In genomic region chr10:68406111-68406814, GRCh38 we compare ENCODE assay signal across 8 cellular contexts. TPM values are rescaled to one million over a fixed set of nuclear protein-coding genes. Genes with fewer than 3 reads are reported as not detected.
A peak's percentile ranks its signal among the peaks of the same experiment; 100 is the strongest.
DNase-seq lines count a peak whose midpoint lies in the region; ATAC-seq, FAIRE-seq and TF ChIP-seq lines count a peak whose summit lies in the region.

No MANE protein-coding gene starts in this region.

- no peak for TF ChIP-seq POLR2A in GM12878 (IDR thresholded peaks at IDR 0.05; ENCODE audit: low read depth, low read length)

- no peaks in the 10 kb centered on the region for H3K9me3 ChIP-seq in HUES6 (ENCODE audit: control insufficient read depth, insufficient read depth, low read depth, low read length)
- no peaks in the 10 kb centered on the region for H3K9me3 ChIP-seq in SJCRH30 (replicated peaks)
- no peaks in the 10 kb centered on the region for H3K9me3 ChIP-seq in GM12878 (replicated peaks; ENCODE audit: control insufficient read depth, insufficient read depth, low read length)

- under 1% methylated on average over 32 of the region's 38 CpGs for WGBS in GM12878 (ENCODE audit: insufficient coverage, insufficient replicate concordance, low lambda C conversion rate, missing lambda C conversion rate)

- H3K79me2 ChIP-seq in GM12878 (ENCODE audit: control insufficient read depth, insufficient read depth, low read length): peaks cover 29% of the 10 kb centered on the region

- TF ChIP-seq CTCF in GM12878 (IDR thresholded peaks at IDR 0.05 in 2 of 3, conservative IDR thresholded peaks at IDR 0.05 in 1 of 3; ENCODE audit: control insufficient read depth in 2 of 3, extremely low read depth in 1 of 3, insufficient read depth in 1 of 3, low read depth in 3 of 3, low read length in 3 of 3): no peak

- POLR2A ChIA-PET in GM12878 (lab: Charles Lee): interaction anchor here (0.6 kb wide), 1 partner anchor 315 kb away, joined by 3 read pairs; the partner anchor contains the start of gene CCAR1

- SMC1A ChIA-PET in GM12878 (lab: Charles Lee; ENCODE audit: uncharacterized antibody, unreplicated experiment): interaction anchor here (0.6 kb wide), 1 partner anchor 8 kb away, joined by 3 read pairs; no protein-coding TSS in a partner anchor

- H3K36me3 ChIP-seq in HUES6 (ENCODE audit: control insufficient read depth, insufficient read depth, low read length): peaks cover 6% of the 10 kb centered on the region
- H3K36me3 ChIP-seq in SJCRH30: peaks cover 6% of the 10 kb centered on the region; the same call in 1 of the 2 replicates
- no peaks in the 10 kb centered on the region for H3K36me3 ChIP-seq in GM12878 (ENCODE audit: control insufficient read depth in 2 of 2, insufficient read depth in 2 of 2, low read length in 1 of 2)
- no peaks in the 10 kb centered on the region for H3K36me3 ChIP-seq in rectal smooth muscle tissue (ENCODE audit: control insufficient read depth, insufficient read depth, low read length)

- no peak for FAIRE-seq in GM12878 (lab: Jason Lieb, UNC)

- CTCF ChIA-PET in GM12878 (lab: Yijun Ruan, JAX): interaction anchor here (0.6 to 1.5 kb wide), 10 partner anchors 8 to 491 kb away, joined by 3 to 7 read pairs (median 4); no protein-coding TSS in a partner anchor

- H3K4me2 ChIP-seq in GM12878 (ENCODE audit: control insufficient read depth, insufficient read depth): peak overlapping the region; percentile 66

- in situ Hi-C loops in GM12878 (cut with MboI): no loop called here

- H3K4me1 ChIP-seq in HUES6 (ENCODE audit: control insufficient read depth, insufficient read depth, low read length) (no peaks in the 10 kb centered on the region), SJCRH30 (peaks cover 11% of the 10 kb centered on the region), GM12878 (ENCODE audit: control insufficient read depth, insufficient read depth, low read length) (no peaks in the 10 kb centered on the region), rectal smooth muscle tissue (ENCODE audit: control insufficient read depth, insufficient read depth, low read length) (peaks cover 3% of the 10 kb centered on the region)

- no peaks in the 10 kb centered on the region for H3K27me3 ChIP-seq in HUES6 (ENCODE audit: control insufficient read depth, insufficient read depth, low read length)
- no peaks in the 10 kb centered on the region for H3K27me3 ChIP-seq in SJCRH30
- H3K27me3 ChIP-seq in GM12878 (replicated peaks in 1 of 2; ENCODE audit: control insufficient read depth in 2 of 2, insufficient read depth in 2 of 2, low read length in 1 of 2): no peaks in the 10 kb centered on the region
- H3K27me3 ChIP-seq in rectal smooth muscle tissue (ENCODE audit: control insufficient read depth, insufficient read depth, low read length): no peaks in the 10 kb centered on the region

- no peaks in the 10 kb centered on the region for H4K20me1 ChIP-seq in GM12878 (ENCODE audit: control insufficient read depth, insufficient read depth)

- H2AFZ ChIP-seq in GM12878 (ENCODE audit: control insufficient read depth, low read depth, low read length): peak overlapping the region; percentile 91

- H3K27ac ChIP-seq in HUES6 (ENCODE audit: low read depth, low read length): peak overlapping the region; percentile 94
- H3K27ac ChIP-seq in SJCRH30: peak overlapping the region; percentile 96
- H3K27ac ChIP-seq in GM12878 (ENCODE audit: control insufficient read depth, insufficient read depth): peak overlapping the region; percentile 85
- H3K27ac ChIP-seq in rectal smooth muscle tissue (ENCODE audit: low read depth, low read length): peak overlapping the region; percentile 94

- RAD21 ChIA-PET in GM12878 (lab: Charles Lee; ENCODE audit: unreplicated experiment): no interaction called here

- no peak for TF ChIP-seq RAD21 in GM12878 (IDR thresholded peaks at IDR 0.05; ENCODE audit: insufficient read depth, low read depth, low read length)

- intact Hi-C loops in GM12878 (cut with micrococcal nuclease; ENCODE audit: unreplicated experiment): no loop called here

- TF ChIP-seq EP300 in GM12878 (IDR thresholded peaks at IDR 0.05; ENCODE audit: borderline replicate concordance in 1 of 2, control insufficient read depth in 1 of 2, low read depth in 2 of 2, low read length in 2 of 2): no peak

- peak; percentile 32 for ATAC-seq in GM21526 (IDR thresholded peaks at IDR 0.05; ENCODE audit: low FRiP score, unreplicated experiment)
- ATAC-seq in GM12878: peak; percentile 77

- H3K4me3 ChIP-seq in HUES6 (ENCODE audit: low read depth, low read length) (peak overlapping the region; percentile 100), SJCRH30 (peak overlapping the region; percentile 100), GM12878 (peak overlapping the region; percentile 79), rectal smooth muscle tissue (ENCODE audit: low read length) (peak overlapping the region; percentile 91)

- H3K9ac ChIP-seq in HUES6 (ENCODE audit: low read length): peak overlapping the region; percentile 91
- peak overlapping the region; percentile 91 for H3K9ac ChIP-seq in GM12878 (ENCODE audit: control insufficient read depth, insufficient read depth, low read length)
- peak overlapping the region; percentile 90 for H3K9ac ChIP-seq in rectal smooth muscle tissue (ENCODE audit: low read length)

- BruUV-seq in GM12878 (replicated peaks; lab: Mats Ljungman, UMichigan): TSS peak; percentile 72

- DNase-seq in GF-D8 (lab: John Stamatoyannopoulos, UW) (peak; percentile 12), SJCRH30 (peak; percentile 78 to 83), GM12878 (ENCODE audit: low read depth, low spot score) (no peak), hippocampal formation (lab: John Stamatoyannopoulos, UW) (peak; percentile 57 to 60), DMS79 treated with DMSO at 0.1 percent for 48 hours (lab: John Stamatoyannopoulos, UW) (no peak)

TF ChIP-seq in GM12878, 131 proteins besides CTCF, POLR2A, EP300 and RAD21:
- TF ChIP-seq CREB1 (IDR thresholded peaks at IDR 0.05; ENCODE audit: low read depth): 0 out of 2 replicates have a peak, but pooled peaks have one; percentile 22
- peak; percentile 19; the same call in 1 of the 2 replicates for TF ChIP-seq LARP7 (IDR thresholded peaks at IDR 0.05)
- peak; percentile 59 for TF ChIP-seq MXI1 (IDR thresholded peaks at IDR 0.05; ENCODE audit: low read depth, low read length)
- TF ChIP-seq TARDBP (IDR thresholded peaks at IDR 0.05; ENCODE audit: borderline replicate concordance): no peak
- 0 out of 2 replicates have a peak, but pooled peaks have one; percentile 72 for TF ChIP-seq HDGF (IDR thresholded peaks at IDR 0.05)
- TF ChIP-seq MTA3 (IDR thresholded peaks at IDR 0.05; ENCODE audit: borderline replicate concordance, low read length): no peak
- TF ChIP-seq SREBF2 (IDR thresholded peaks at IDR 0.05; ENCODE audit: low read length): no peak
- 0 out of 2 replicates have a peak, but pooled peaks have one; percentile 27 for TF ChIP-seq TCF3 (IDR thresholded peaks at IDR 0.05; ENCODE audit: borderline replicate concordance, insufficient read depth, low read depth, low read length)
- TF ChIP-seq, protein P1, sequence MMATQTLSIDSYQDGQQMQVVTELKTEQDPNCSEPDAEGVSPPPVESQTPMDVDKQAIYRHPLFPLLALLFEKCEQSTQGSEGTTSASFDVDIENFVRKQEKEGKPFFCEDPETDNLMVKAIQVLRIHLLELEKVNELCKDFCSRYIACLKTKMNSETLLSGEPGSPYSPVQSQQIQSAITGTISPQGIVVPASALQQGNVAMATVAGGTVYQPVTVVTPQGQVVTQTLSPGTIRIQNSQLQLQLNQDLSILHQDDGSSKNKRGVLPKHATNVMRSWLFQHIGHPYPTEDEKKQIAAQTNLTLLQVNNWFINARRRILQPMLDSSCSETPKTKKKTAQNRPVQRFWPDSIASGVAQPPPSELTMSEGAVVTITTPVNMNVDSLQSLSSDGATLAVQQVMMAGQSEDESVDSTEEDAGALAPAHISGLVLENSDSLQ (IDR thresholded peaks at IDR 0.05): no peak
- TF ChIP-seq IKZF1 (conservative IDR thresholded peaks at IDR 0.05): peak; percentile 8; the same call in 1 of the 2 replicates
- TF ChIP-seq DPF2 (IDR thresholded peaks at IDR 0.05): no peak
- TF ChIP-seq PAX5 (IDR thresholded peaks at IDR 0.05; ENCODE audit: borderline replicate concordance, low read depth, low read length): peak; percentile 28; the same call in 1 of the 2 replicates
- 0 out of 2 replicates have a peak, but pooled peaks have one; percentile 11 for TF ChIP-seq RELB (IDR thresholded peaks at IDR 0.05; ENCODE audit: low read depth)
- TF ChIP-seq TCF12 (IDR thresholded peaks at IDR 0.05; ENCODE audit: low read depth, low read length): peak; percentile 64; the same call in 1 of the 2 replicates

RNA-seq across cellular contexts. Expression of gene RUFY2, which starts 0.8 kb away (rescaled TPM):
- total RNA-seq in SJCRH30 (2014; rRNA removed; shearing (Covaris generic)): 10.8 and 16.3 TPM in 2 replicates
- 147 and 156 TPM in 2 replicates for total RNA-seq in GM12878 (2013; cell fraction: nucleolus; rRNA removed)
- 7.1 and 10.9 TPM in 2 replicates for total RNA-seq in GM12878 (2014; rRNA removed)
- total RNA-seq in GM12878 (2014; rRNA removed; fragmentation: Illumina TruSeq; extraction: Trizol): 8.4 and 9.3 TPM in 2 replicates
- total RNA-seq in GM12878 (2021): 5.4 and 6.2 TPM in 2 replicates
- polyA plus RNA-seq in GM12878 (2011; ENCODE audit: low read depth): 2.9 TPM
- 7.6 and 13.1 TPM in 2 replicates for polyA plus RNA-seq in GM12878 (2011; rRNA removed)
- polyA plus RNA-seq in GM12878 (2011; cell fraction: cytosol; rRNA removed): 1.8 and 2.1 TPM in 2 replicates
- polyA plus RNA-seq in GM12878 (2011; cell fraction: nucleus; rRNA removed): 9.0 and 11.1 TPM in 2 replicates
- polyA plus RNA-seq in GM12878 (2012): 4.2 and 5.2 TPM in 2 replicates
- polyA plus RNA-seq in GM12878 (2014; fragmentation: Illumina TruSeq; extraction: Trizol): 4.8 and 6.5 TPM in 2 replicates
- polyA plus RNA-seq in GM12878 (2014; fragmentation: Nextera tagmentation; extraction: Ambion mirVana): 1 to 10 TPM; 1.7 to 2.3 TPM
- polyA plus RNA-seq in GM12878 (2014; rRNA removed): 3.7 and 5.0 TPM in 2 replicates
- 1 to 10 TPM; 5.5 to 6.4 TPM for polyA plus RNA-seq in GM12878 (2016; fragmentation: Nextera tagmentation; extraction: Ambion mirVana)
- 7.9 and 8.2 TPM in 2 replicates for polyA minus RNA-seq in GM12878 (2011; rRNA and poly(A)+ RNA removed)
- 1.8 and 2.0 TPM in 2 replicates for polyA minus RNA-seq in GM12878 (2011; cell fraction: cytosol; rRNA and poly(A)+ RNA removed)
- polyA minus RNA-seq in GM12878 (2011; cell fraction: nucleus; rRNA and poly(A)+ RNA removed): 16.9 and 29.5 TPM in 2 replicates

Comparison
In these comparisons a context has a peak if more than half of its experiments do, and no peak if none do; other contexts are left out.
1. DNase-seq: peak in GF-D8 (single experiment), SJCRH30 (2 of 2) and hippocampal formation (2 of 2); none in GM12878 (single experiment) and DMS79 treated with DMSO at 0.1 percent for 48 hours (single experiment).
2. Peak in every context shown above with its lines, with median percentiles within 50 percentile points of each other: H3K27ac ChIP-seq, H3K4me3 ChIP-seq and H3K9ac ChIP-seq.